In genomic region chr17:63704259-63704576, GRCh38 we compare ENCODE assay signal across 18 cellular contexts. TPM values are rescaled to one million over a fixed set of nuclear protein-coding genes. Genes with fewer than 3 reads are reported as not detected.
A peak's percentile ranks its signal among the peaks of the same experiment; 100 is the strongest.
DNase-seq lines count a peak whose midpoint lies in the region; ATAC-seq, FAIRE-seq and TF ChIP-seq lines count a peak whose summit lies in the region.
"Had no signal": no experiment of that assay in that cellular context is flagged by ENCODE, and none has a peak within 500 bp of the region (broad histone marks: within the 10 kb centered on the region; RNA-seq: fewer than 3 reads in every experiment).

No MANE protein-coding gene starts in this region.

- H3K4me1 ChIP-seq in BE2C: 0 out of 2 replicates have a peak, but pooled peaks cover 4% of the 10 kb centered on the region

- FAIRE-seq in urothelium cell line (lab: Jason Lieb, UNC): peak; percentile 83
- FAIRE-seq: A549 had no signal

- POLR2A ChIA-PET in activated CD4-positive, alpha-beta memory T cell treated with anti-CD3 and anti-CD28 coated beads, Interleukin-2, amount 10 ng/mL, durations not matched to agents 7 days and 5 days (lab: Charles Lee): interaction anchor here (1.5 to 12.5 kb wide), 4 partner anchors 8 to 70 kb away, joined by 4 to 178 read pairs (median 92); partner anchors contain the start of genes CCDC47, DDX42 and STRADA

- H3K36me3 Mint-ChIP-seq in activated T-cell treated with anti-CD3 and anti-CD28 coated beads, Interleukin-2, amount 50 U/mL, for 24 hours (ENCODE audit: low read depth): peaks cover 74% of the 10 kb centered on the region
- H3K36me3 Mint-ChIP-seq in activated T-cell treated with anti-CD3 and anti-CD28 coated beads, Interleukin-2, amount 50 U/mL, for 4 hours (ENCODE audit: insufficient read depth): peaks cover 15% of the 10 kb centered on the region
- H3K36me3 Mint-ChIP-seq in activated CD4-positive, alpha-beta memory T cell treated with anti-CD3 and anti-CD28 coated beads, Interleukin-2, amount 10 ng/mL, durations not matched to agents 7 days and 5 days (ENCODE audit: low read depth): peaks cover 59% of the 10 kb centered on the region

- H3K27ac Mint-ChIP-seq in activated T-cell treated with anti-CD3 and anti-CD28 coated beads, Interleukin-2, amount 50 U/mL, for 24 hours: peak overlapping the region; percentile 98
- H3K27ac Mint-ChIP-seq in activated CD4-positive, alpha-beta memory T cell treated with anti-CD3 and anti-CD28 coated beads, Interleukin-2, amount 10 ng/mL, durations not matched to agents 7 days and 5 days: peak overlapping the region; percentile 99

- no peaks in the 10 kb centered on the region for H3K27me3 ChIP-seq in BE2C
- H3K27me3 ChIP-seq: stomach, upper lobe of left lung had no signal

- H3K4me3 Mint-ChIP-seq in activated T-cell treated with anti-CD3 and anti-CD28 coated beads, Interleukin-2, amount 50 U/mL, for 24 hours: peak overlapping the region; percentile 84
- no peak overlapping the region for H3K4me3 Mint-ChIP-seq in activated T-cell treated with anti-CD3 and anti-CD28 coated beads, Interleukin-2, amount 50 U/mL, for 4 hours
- H3K4me3 Mint-ChIP-seq in activated CD4-positive, alpha-beta memory T cell treated with anti-CD3 and anti-CD28 coated beads, Interleukin-2, amount 10 ng/mL, durations not matched to agents 7 days and 5 days: no peak overlapping the region

- H3K36me3 ChIP-seq in BE2C: peaks cover 16% of the 10 kb centered on the region

- H3K9me3 Mint-ChIP-seq in activated T-cell treated with anti-CD3 and anti-CD28 coated beads, Interleukin-2, amount 50 U/mL, for 24 hours: no peaks in the 10 kb centered on the region
- no peaks in the 10 kb centered on the region for H3K9me3 Mint-ChIP-seq in activated T-cell treated with anti-CD3 and anti-CD28 coated beads, Interleukin-2, amount 50 U/mL, for 4 hours
- H3K9me3 Mint-ChIP-seq in activated CD4-positive, alpha-beta memory T cell treated with anti-CD3 and anti-CD28 coated beads, Interleukin-2, amount 10 ng/mL, durations not matched to agents 7 days and 5 days: no peaks in the 10 kb centered on the region
- H3K9me3 Mint-ChIP-seq: T-helper 2 cell treated with Interferon-gamma antibody and Interleukin-4, amounts not matched to agents 5 μg/mL and 100 μg/mL, for 36 hours had no signal

- no peak overlapping the region for H3K4me3 ChIP-seq in BE2C (ENCODE audit: low read depth, low read length)
- H3K4me3 ChIP-seq: A549, stomach, upper lobe of left lung had no signal

- H3K9me3 ChIP-seq in BE2C: peaks cover 4% of the 10 kb centered on the region
- H3K9me3 ChIP-seq: A549, stomach, upper lobe of left lung had no signal

- no peak for TF ChIP-seq CTCF in BE2C (IDR thresholded peaks at IDR 0.05; ENCODE audit: low read depth, low read length)

- H3K4me1 Mint-ChIP-seq in activated T-cell treated with anti-CD3 and anti-CD28 coated beads, Interleukin-2, amount 50 U/mL, for 24 hours (ENCODE audit: low read depth): peaks cover 72% of the 10 kb centered on the region
- H3K4me1 Mint-ChIP-seq in activated T-cell treated with anti-CD3 and anti-CD28 coated beads, Interleukin-2, amount 50 U/mL, for 4 hours (ENCODE audit: low read depth): peaks cover 76% of the 10 kb centered on the region
- H3K4me1 Mint-ChIP-seq in activated CD4-positive, alpha-beta memory T cell treated with anti-CD3 and anti-CD28 coated beads, Interleukin-2, amount 10 ng/mL, durations not matched to agents 7 days and 5 days: peaks cover 74% of the 10 kb centered on the region

- DNase-seq in activated T-cell treated with anti-CD3 and anti-CD28 coated beads, Interleukin-2, amount 50 U/mL, for 24 hours: no peak
- DNase-seq in activated T-cell treated with anti-CD3 and anti-CD28 coated beads, Interleukin-2, amount 50 U/mL, for 4 hours: no peak
- DNase-seq in activated CD4-positive, alpha-beta memory T cell treated with anti-CD3 and anti-CD28 coated beads, Interleukin-2, amount 10 ng/mL, durations not matched to agents 7 days and 5 days: no peak
- DNase-seq in left lobe of liver (ENCODE audit: low spot score) (peak; percentile 41), urothelium cell line (ENCODE audit: low spot score) (no peak), left cardiac atrium (no peak), BE2C (no peak)
- DNase-seq: activated gamma-delta T cell treated with Interleukin-2 at 50 U/mL for 16 hours, DMS79 treated with DMSO at 0.1 percent for 48 hours, MM.1S, NCI-H1436 treated with DMSO at 0.1 percent for 48 hours, NCI-H748 treated with DMSO at 0.1 percent for 48 hours, SHP77 treated with DMSO at 0.1 percent for 48 hours, stomach had no signal

- no peak for ATAC-seq in activated T-cell treated with anti-CD3 and anti-CD28 coated beads, Interleukin-2, amount 50 U/mL, for 4 hours
- ATAC-seq in left lobe of liver (no peak), left cardiac atrium (no peak), GM18868 (IDR thresholded peaks at IDR 0.05; ENCODE audit: unreplicated experiment) (no peak)
- ATAC-seq: A549 had no signal

- intact Hi-C loops in left cardiac atrium (cut with DNase I): no loop called here

- no peaks in the 10 kb centered on the region for H3K27me3 Mint-ChIP-seq in activated T-cell treated with anti-CD3 and anti-CD28 coated beads, Interleukin-2, amount 50 U/mL, for 24 hours
- H3K27me3 Mint-ChIP-seq in activated T-cell treated with anti-CD3 and anti-CD28 coated beads, Interleukin-2, amount 50 U/mL, for 4 hours (ENCODE audit: low read depth): no peaks in the 10 kb centered on the region
- no peaks in the 10 kb centered on the region for H3K27me3 Mint-ChIP-seq in activated CD4-positive, alpha-beta memory T cell treated with anti-CD3 and anti-CD28 coated beads, Interleukin-2, amount 10 ng/mL, durations not matched to agents 7 days and 5 days

- CTCF ChIA-PET in activated CD4-positive, alpha-beta memory T cell treated with anti-CD3 and anti-CD28 coated beads, Interleukin-2, amount 10 ng/mL, durations not matched to agents 7 days and 5 days (lab: Charles Lee): no interaction called here

RNA-seq across cellular contexts. Expression of gene LIMD2, which starts 4.3 kb away (rescaled TPM):
- 100 to 1,000 TPM; 119 to 169 (median 146) TPM for total RNA-seq in activated T-cell treated with anti-CD3 and anti-CD28 coated beads, Interleukin-2, amount 50 U/mL, for 4 hours
- total RNA-seq in activated CD4-positive, alpha-beta memory T cell treated with anti-CD3 and anti-CD28 coated beads, Interleukin-2, amount 10 ng/mL, durations not matched to agents 7 days and 5 days: 100 to 1,000 TPM; 394 to 401 TPM
- total RNA-seq in left lobe of liver: 5.8 TPM
- 1 to 10 TPM; 6.6 to 9.6 TPM for total RNA-seq in left cardiac atrium
- polyA plus RNA-seq in BE2C (2012; ENCODE audit: insufficient read depth, insufficient read length, low read depth): 128 TPM

RNA-seq across cellular contexts. Expression of gene STRADA, which starts 37.4 kb away (rescaled TPM):
- 10 to 100 TPM; 35.8 to 37.7 (median 35.9) TPM for total RNA-seq in activated T-cell treated with anti-CD3 and anti-CD28 coated beads, Interleukin-2, amount 50 U/mL, for 4 hours
- 10 to 100 TPM; 53.1 to 59.4 TPM for total RNA-seq in activated CD4-positive, alpha-beta memory T cell treated with anti-CD3 and anti-CD28 coated beads, Interleukin-2, amount 10 ng/mL, durations not matched to agents 7 days and 5 days
- total RNA-seq in left lobe of liver (13.4 TPM), left cardiac atrium (10 to 100 TPM; 21.2 to 23.7 TPM)
- polyA plus RNA-seq in BE2C (2012; ENCODE audit: insufficient read depth, insufficient read length, low read depth): 45.0 TPM

Comparison
In these comparisons a context has a peak if more than half of its experiments do, and no peak if none do; other contexts are left out.
1. RNA of gene LIMD2, which starts 4.3 kb away (total RNA-seq): 394 to 401 TPM in activated CD4-positive, alpha-beta memory T cell treated with anti-CD3 and anti-CD28 coated beads, Interleukin-2, amount 10 ng/mL, durations not matched to agents 7 days and 5 days and 119 to 169 TPM in activated T-cell treated with anti-CD3 and anti-CD28 coated beads, Interleukin-2, amount 50 U/mL, for 4 hours; 6.6 to 9.6 TPM in left cardiac atrium and 5.8 TPM in left lobe of liver (single experiment); every median in the first group is over 10 times any median in the second.